ENCODE assay signal across 11 cellular contexts in genomic region chr2:15559379-15559778, GRCh38. TPM values are rescaled to one million over a fixed set of nuclear protein-coding genes. Genes with fewer than 3 reads are reported as not detected.
DNase-seq lines count a peak whose midpoint lies in the region; ATAC-seq and TF ChIP-seq lines count a peak whose summit lies in the region.
"Had no signal": no experiment of that assay in that cellular context is flagged by ENCODE, and none has a peak within 500 bp of the region (broad histone marks: within the 10 kb centered on the region; RNA-seq: fewer than 3 reads in every experiment).

No MANE protein-coding gene starts in this region.

- H3K36me3 Mint-ChIP-seq in activated naive CD8-positive, alpha-beta T cell treated with anti-CD3 and anti-CD28 coated beads, Interleukin-2, amount 10 ng/mL, durations not matched to agents 7 days and 5 days: peaks cover 3% of the 10 kb centered on the region
- H3K36me3 Mint-ChIP-seq in mesothelial cell of epicardium: no peaks in the 10 kb centered on the region

- peaks cover 37% of the 10 kb centered on the region for H3K4me1 Mint-ChIP-seq in activated naive CD8-positive, alpha-beta T cell treated with anti-CD3 and anti-CD28 coated beads, Interleukin-2, amount 10 ng/mL, durations not matched to agents 7 days and 5 days
- H3K4me1 Mint-ChIP-seq in mesothelial cell of epicardium: peaks cover 31% of the 10 kb centered on the region

- H3K4me3 Mint-ChIP-seq in activated naive CD8-positive, alpha-beta T cell treated with anti-CD3 and anti-CD28 coated beads, Interleukin-2, amount 10 ng/mL, durations not matched to agents 7 days and 5 days: peak overlapping the region; percentile 98
- H3K4me3 Mint-ChIP-seq in mesothelial cell of epicardium: peak overlapping the region; percentile 100

- no peak for DNase-seq in AG04450 (ENCODE audit: low read depth, low spot score)
- no peak for DNase-seq in HFF-Myc (ENCODE audit: extremely low read depth, low read depth)
- DNase-seq in activated naive CD8-positive, alpha-beta T cell treated with anti-CD3 and anti-CD28 coated beads, Interleukin-2, amount 10 ng/mL, durations not matched to agents 7 days and 5 days: no peak
- no peak for DNase-seq in mesothelial cell of epicardium (ENCODE audit: low spot score in 2 of 2, unreplicated experiment in 2 of 2)
- DNase-seq in LoVo (ENCODE audit: low spot score): no peak
- DNase-seq in NCI-H345 (lab: John Stamatoyannopoulos, UW): no peak
- DNase-seq in inferior parietal cortex (ENCODE audit: extremely low spot score): no peak
- DNase-seq: activated gamma-delta T cell treated with Interleukin-2 at 50 U/mL for 16 hours, mucosa of descending colon, NCI-H2081 had no signal

- no peak for ATAC-seq in activated naive CD8-positive, alpha-beta T cell treated with anti-CD3 and anti-CD28 coated beads, Interleukin-2, amount 10 ng/mL, durations not matched to agents 7 days and 5 days (ENCODE audit: low read depth)
- no peak for ATAC-seq in GM19328 (IDR thresholded peaks at IDR 0.05; ENCODE audit: unreplicated experiment)
- ATAC-seq: mucosa of descending colon had no signal

- H3K27ac ChIP-seq in AG04450 (ENCODE audit: low read depth, low read length): no peak overlapping the region

- H3K4me3 ChIP-seq in AG04450 (ENCODE audit: low read depth, low read length) (peak overlapping the region; percentile 91), HFF-Myc (replicated peaks; ENCODE audit: low read depth, low read length) (peak overlapping the region; percentile 74)
- H3K4me3 ChIP-seq: mucosa of descending colon had no signal

- CTCF ChIA-PET in AG04450 (lab: Charles Lee): interaction anchor here (0.7 to 5.5 kb wide), 3 partner anchors 13 to 29 kb away, joined by 8 to 49 read pairs (median 9); no protein-coding TSS in a partner anchor

- no peaks in the 10 kb centered on the region for H3K9me3 Mint-ChIP-seq in activated naive CD8-positive, alpha-beta T cell treated with anti-CD3 and anti-CD28 coated beads, Interleukin-2, amount 10 ng/mL, durations not matched to agents 7 days and 5 days
- H3K9me3 Mint-ChIP-seq in mesothelial cell of epicardium: no peaks in the 10 kb centered on the region

- H3K27me3 Mint-ChIP-seq in activated naive CD8-positive, alpha-beta T cell treated with anti-CD3 and anti-CD28 coated beads, Interleukin-2, amount 10 ng/mL, durations not matched to agents 7 days and 5 days: no peaks in the 10 kb centered on the region
- H3K27me3 Mint-ChIP-seq in mesothelial cell of epicardium (ENCODE audit: low read depth): no peaks in the 10 kb centered on the region

- H3K9me3 ChIP-seq in AG04450 (ENCODE audit: control insufficient read depth, insufficient read depth, low read length): no peaks in the 10 kb centered on the region
- H3K9me3 ChIP-seq: mucosa of descending colon had no signal

- TF ChIP-seq CTCF in AG04450 (IDR thresholded peaks at IDR 0.05; ENCODE audit: low read depth, low read length): no peak
- TF ChIP-seq CTCF in HFF-Myc (IDR thresholded peaks at IDR 0.05; ENCODE audit: low read depth, low read length, missing control alignments): no peak
- TF ChIP-seq CTCF in mesothelial cell of epicardium (IDR thresholded peaks at IDR 0.05; ENCODE audit: unreplicated experiment): no peak

- no peak overlapping the region for H3K27ac Mint-ChIP-seq in activated naive CD8-positive, alpha-beta T cell treated with anti-CD3 and anti-CD28 coated beads, Interleukin-2, amount 10 ng/mL, durations not matched to agents 7 days and 5 days
- H3K27ac Mint-ChIP-seq in mesothelial cell of epicardium: no peak overlapping the region

- no peaks in the 10 kb centered on the region for H3K27me3 ChIP-seq in AG04450 (ENCODE audit: control insufficient read depth, insufficient read depth, low read length)

- POLR2A ChIA-PET in AG04450 (lab: Yijun Ruan, JAX): no interaction called here
- POLR2A ChIA-PET in activated naive CD8-positive, alpha-beta T cell treated with anti-CD3 and anti-CD28 coated beads, Interleukin-2, amount 10 ng/mL, durations not matched to agents 7 days and 5 days (lab: Charles Lee): no interaction called here

RNA-seq across cellular contexts. Expression of gene NBAS, which starts 1.8 kb away (rescaled TPM):
- 45.0 and 53.8 TPM in 2 replicates for polyA plus RNA-seq in AG04450 (2011; rRNA removed)
- 124 and 125 TPM in 2 replicates for polyA minus RNA-seq in AG04450 (2011; rRNA and poly(A)+ RNA removed)
- 10 to 100 TPM; 31.9 to 32.9 TPM for total RNA-seq in activated naive CD8-positive, alpha-beta T cell treated with anti-CD3 and anti-CD28 coated beads, Interleukin-2, amount 10 ng/mL, durations not matched to agents 7 days and 5 days
- 50.0 to 55.2 TPM (median 52.9 TPM) in 3 replicates for total RNA-seq in mesothelial cell of epicardium

RNA-seq across cellular contexts. Expression of gene DDX1, which starts 32.3 kb away (rescaled TPM):
- polyA plus RNA-seq in AG04450 (2011; rRNA removed): 121 and 171 TPM in 2 replicates
- 42.3 and 72.3 TPM in 2 replicates for polyA minus RNA-seq in AG04450 (2011; rRNA and poly(A)+ RNA removed)
- 10 to 100 TPM; 55.9 to 59.1 TPM for total RNA-seq in activated naive CD8-positive, alpha-beta T cell treated with anti-CD3 and anti-CD28 coated beads, Interleukin-2, amount 10 ng/mL, durations not matched to agents 7 days and 5 days
- 87.3 to 88.9 TPM (median 88.6 TPM) in 3 replicates for total RNA-seq in mesothelial cell of epicardium
